ENCODE assay signal across 7 cellular contexts in genomic region chr17:77466140-77466539, GRCh38.
A peak's percentile ranks its signal among the peaks of the same experiment; 100 is the strongest.
DNase-seq lines count a peak whose midpoint lies in the region; ATAC-seq, FAIRE-seq and TF ChIP-seq lines count a peak whose summit lies in the region.

No MANE protein-coding gene starts in this region.

- TF ChIP-seq CTCF in MM.1S (IDR thresholded peaks at IDR 0.05; ENCODE audit: low read length), result no peak
- no peak for TF ChIP-seq CTCF in GM12878 (IDR thresholded peaks at IDR 0.05 in 2 of 3, conservative IDR thresholded peaks at IDR 0.05 in 1 of 3; ENCODE audit: control insufficient read depth in 2 of 3, extremely low read depth in 1 of 3, insufficient read depth in 1 of 3, low read depth in 3 of 3, low read length in 3 of 3)
- TF ChIP-seq CTCF in stomach (IDR thresholded peaks at IDR 0.05), result no peak

- POLR2A ChIA-PET in GM12878 (lab: Charles Lee), result interaction anchor here (0.6 to 2.1 kb wide), 10 partner anchors 8 to 144 kb away, joined by 3 to 16 read pairs (median 6); no protein-coding TSS in a partner anchor

- H3K4me2 ChIP-seq in MM.1S (ENCODE audit: low read depth, low read length), result peak overlapping the region; percentile 62; the same call in 1 of the 2 replicates
- peak overlapping the region; percentile 93 for H3K4me2 ChIP-seq in GM12878 (ENCODE audit: control insufficient read depth, insufficient read depth)

- RAD21 ChIA-PET in GM12878 (lab: Charles Lee; ENCODE audit: unreplicated experiment), result interaction anchor here (0.8 to 1.7 kb wide), 11 partner anchors 8 to 141 kb away, joined by 3 to 8 read pairs (median 5); no protein-coding TSS in a partner anchor

- H3K9me3 ChIP-seq in MM.1S (replicated peaks; ENCODE audit: insufficient read depth, low read length) (no peaks in the 10 kb centered on the region), GM12878 (replicated peaks; ENCODE audit: control insufficient read depth, insufficient read depth, low read length) (no peaks in the 10 kb centered on the region), stomach (no peaks in the 10 kb centered on the region)

- CTCF ChIA-PET in GM12878 (lab: Yijun Ruan, JAX), result interaction anchor here (0.6 to 1.7 kb wide), 5 partner anchors 25 to 65 kb away, joined by 3 to 7 read pairs (median 3); no protein-coding TSS in a partner anchor

- TF ChIP-seq RAD21 in GM12878 (IDR thresholded peaks at IDR 0.05; ENCODE audit: insufficient read depth, low read depth, low read length), result no peak

- no peak for ATAC-seq in GM12878

- DNase-seq in MM.1S (peak; percentile 5), GM12878 (ENCODE audit: low read depth, low spot score) (no peak), left kidney (ENCODE audit: low read depth, low spot score) (peak; percentile 78), stomach (no peak), DMS 273 (lab: John Stamatoyannopoulos, UW; ENCODE audit: unreplicated experiment) (no peak), foreskin melanocyte (no peak), GM19240 (ENCODE audit: insufficient read length, low spot score) (no peak)

- BruUV-seq in GM12878 (replicated peaks; lab: Mats Ljungman, UMichigan), result no TSS peak

- in situ Hi-C loops in GM12878 (cut with MboI), result loop anchor here (25.0 kb wide), 1 partner anchor 1204 kb away; the partner anchor contains the start of gene UBALD2

- no peaks in the 10 kb centered on the region for H3K9me2 ChIP-seq in MM.1S (replicated peaks; ENCODE audit: insufficient read depth, low read length)

- FAIRE-seq in GM12878 (lab: Jason Lieb, UNC), result no peak

- 51% methylated on average over 13 of the region's 13 CpGs for WGBS in GM12878 (ENCODE audit: insufficient coverage, insufficient replicate concordance, low lambda C conversion rate, missing lambda C conversion rate)
- WGBS in stomach, 5 donors, result 46 to 72% (median 63%) methylated on average over 12 to 13 of the region's 13 CpGs

- no peak for TF ChIP-seq EP300 in GM12878 (IDR thresholded peaks at IDR 0.05; ENCODE audit: borderline replicate concordance in 1 of 2, control insufficient read depth in 1 of 2, low read depth in 2 of 2, low read length in 2 of 2)
- no peak for TF ChIP-seq EP300 in stomach (IDR thresholded peaks at IDR 0.05)

- H3K36me3 ChIP-seq in MM.1S (replicated peaks; ENCODE audit: insufficient read depth, low read length) (no peaks in the 10 kb centered on the region), GM12878 (ENCODE audit: control insufficient read depth in 2 of 2, insufficient read depth in 2 of 2, low read length in 1 of 2) (peaks cover 27 to 30% of the 10 kb centered on the region in 2 experiments), stomach (peaks cover 0 to 27% (median 9%) of the 10 kb centered on the region in 4 donors)

- H4K20me1 ChIP-seq in MM.1S (ENCODE audit: insufficient read depth, low read length) (no peaks in the 10 kb centered on the region), GM12878 (ENCODE audit: control insufficient read depth, insufficient read depth) (no peaks in the 10 kb centered on the region; the same call in none of the 2 replicates)

- SMC1A ChIA-PET in GM12878 (lab: Charles Lee; ENCODE audit: uncharacterized antibody, unreplicated experiment), result interaction anchor here (1.3 to 2.3 kb wide), 4 partner anchors 8 to 26 kb away, joined by 3 to 11 read pairs (median 6); no protein-coding TSS in a partner anchor

- no peak overlapping the region for H2AFZ ChIP-seq in MM.1S (ENCODE audit: low read length)
- H2AFZ ChIP-seq in GM12878 (ENCODE audit: control insufficient read depth, low read depth, low read length), result no peak overlapping the region

- H3K4me3 ChIP-seq in MM.1S (ENCODE audit: low read length), result no peak overlapping the region
- H3K4me3 ChIP-seq in GM12878, result 0 out of 2 replicates have a peak overlapping the region, but pooled peaks have one; percentile 36
- H3K4me3 ChIP-seq in stomach, result no peak overlapping the region

- peak overlapping the region; percentile 45; the same call in 1 of the 2 replicates for H3K9ac ChIP-seq in MM.1S (ENCODE audit: low read length)
- peak overlapping the region; percentile 65 for H3K9ac ChIP-seq in GM12878 (ENCODE audit: control insufficient read depth, insufficient read depth, low read length)

- peaks cover 16% of the 10 kb centered on the region for H3K4me1 ChIP-seq in MM.1S (ENCODE audit: low read length)
- H3K4me1 ChIP-seq in GM12878 (ENCODE audit: control insufficient read depth, insufficient read depth, low read length), result peaks cover 66% of the 10 kb centered on the region
- H3K4me1 ChIP-seq in stomach, result peaks cover 60 to 95% (median 75%) of the 10 kb centered on the region in 4 donors

- H3F3A ChIP-seq in MM.1S (ENCODE audit: insufficient read depth, low read length), result peaks cover 12% of the 10 kb centered on the region

- TF ChIP-seq POLR2A in GM12878 (IDR thresholded peaks at IDR 0.05; ENCODE audit: low read depth, low read length) (no peak), stomach (IDR thresholded peaks at IDR 0.05) (no peak)

- H3K27ac ChIP-seq in MM.1S (ENCODE audit: low read length), result peak overlapping the region; percentile 81; the same call in 1 of the 2 replicates
- peak overlapping the region; percentile 85 for H3K27ac ChIP-seq in GM12878 (ENCODE audit: control insufficient read depth, insufficient read depth)
- peak overlapping the region; percentile 52 to 87 (median 71) for H3K27ac ChIP-seq in stomach

- H3K79me2 ChIP-seq in MM.1S (ENCODE audit: low read length) (peaks cover 82% of the 10 kb centered on the region), GM12878 (ENCODE audit: control insufficient read depth, insufficient read depth, low read length) (peaks cover 91% of the 10 kb centered on the region)

- H3K27me3 ChIP-seq in MM.1S (replicated peaks; ENCODE audit: insufficient read depth, low read length) (no peaks in the 10 kb centered on the region), GM12878 (replicated peaks in 1 of 2; ENCODE audit: control insufficient read depth in 2 of 2, insufficient read depth in 2 of 2, low read length in 1 of 2) (no peaks in the 10 kb centered on the region), stomach (no peaks in the 10 kb centered on the region)

- intact Hi-C loops in GM12878 (cut with micrococcal nuclease; ENCODE audit: unreplicated experiment), result no loop called here
- intact Hi-C loops in stomach (cut with DNase I; ENCODE audit: low total_unique reads), result no loop called here

TF ChIP-seq in GM12878, 131 proteins besides CTCF, POLR2A, EP300 and RAD21 (continues in another document):
- TF ChIP-seq TCF12 (IDR thresholded peaks at IDR 0.05; ENCODE audit: low read depth, low read length) (no peak), STAT3 (IDR thresholded peaks at IDR 0.05; ENCODE audit: low read depth, low read length) (no peak), ZNF274 (IDR thresholded peaks at IDR 0.05; ENCODE audit: insufficient read depth, insufficient read length) (no peak), ZNF622 (IDR thresholded peaks at IDR 0.05) (no peak)
- TF ChIP-seq, protein P1, sequence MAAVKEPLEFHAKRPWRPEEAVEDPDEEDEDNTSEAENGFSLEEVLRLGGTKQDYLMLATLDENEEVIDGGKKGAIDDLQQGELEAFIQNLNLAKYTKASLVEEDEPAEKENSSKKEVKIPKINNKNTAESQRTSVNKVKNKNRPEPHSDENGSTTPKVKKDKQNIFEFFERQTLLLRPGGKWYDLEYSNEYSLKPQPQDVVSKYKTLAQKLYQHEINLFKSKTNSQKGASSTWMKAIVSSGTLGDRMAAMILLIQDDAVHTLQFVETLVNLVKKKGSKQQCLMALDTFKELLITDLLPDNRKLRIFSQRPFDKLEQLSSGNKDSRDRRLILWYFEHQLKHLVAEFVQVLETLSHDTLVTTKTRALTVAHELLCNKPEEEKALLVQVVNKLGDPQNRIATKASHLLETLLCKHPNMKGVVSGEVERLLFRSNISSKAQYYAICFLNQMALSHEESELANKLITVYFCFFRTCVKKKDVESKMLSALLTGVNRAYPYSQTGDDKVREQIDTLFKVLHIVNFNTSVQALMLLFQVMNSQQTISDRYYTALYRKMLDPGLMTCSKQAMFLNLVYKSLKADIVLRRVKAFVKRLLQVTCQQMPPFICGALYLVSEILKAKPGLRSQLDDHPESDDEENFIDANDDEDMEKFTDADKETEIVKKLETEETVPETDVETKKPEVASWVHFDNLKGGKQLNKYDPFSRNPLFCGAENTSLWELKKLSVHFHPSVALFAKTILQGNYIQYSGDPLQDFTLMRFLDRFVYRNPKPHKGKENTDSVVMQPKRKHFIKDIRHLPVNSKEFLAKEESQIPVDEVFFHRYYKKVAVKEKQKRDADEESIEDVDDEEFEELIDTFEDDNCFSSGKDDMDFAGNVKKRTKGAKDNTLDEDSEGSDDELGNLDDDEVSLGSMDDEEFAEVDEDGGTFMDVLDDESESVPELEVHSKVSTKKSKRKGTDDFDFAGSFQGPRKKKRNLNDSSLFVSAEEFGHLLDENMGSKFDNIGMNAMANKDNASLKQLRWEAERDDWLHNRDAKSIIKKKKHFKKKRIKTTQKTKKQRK (IDR thresholded peaks at IDR 0.05; ENCODE audit: low read depth, low read length), result no peak

Comparison
In these comparisons a context has a peak if more than half of its experiments do, and no peak if none do; other contexts are left out.
1. DNase-seq: peak in MM.1S (single experiment) and left kidney (single experiment); none in GM12878 (single experiment), stomach (single experiment), DMS 273 (single experiment), foreskin melanocyte (single experiment) and GM19240 (single experiment).
2. Peak in every context shown above with its lines, with median percentiles within 50 percentile points of each other: H3K27ac ChIP-seq.